ENCODE assay signal across 2 cellular contexts in the genomic region with DNA sequence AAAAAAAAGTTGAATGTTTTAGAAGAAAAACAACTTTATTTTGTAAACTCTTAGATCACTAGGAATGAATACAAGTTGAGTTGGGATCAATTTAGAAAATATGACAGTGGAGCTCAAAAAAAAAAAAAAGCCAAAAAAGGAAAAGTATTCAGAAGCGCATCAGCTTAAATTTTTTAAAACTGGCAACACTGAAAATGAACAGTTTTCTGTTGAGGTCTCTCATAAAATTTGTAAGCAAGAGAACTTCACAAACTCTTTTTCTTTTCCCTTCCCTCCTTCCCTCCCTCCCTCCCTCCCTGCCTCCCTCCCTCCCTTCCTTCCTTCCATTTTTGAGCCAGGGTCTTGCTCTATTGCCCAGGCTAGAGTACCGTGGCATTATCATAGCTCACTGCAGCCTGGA.
TF ChIP-seq lines count a peak whose summit lies in the region.

No MANE protein-coding gene starts in this region.

TF ChIP-seq in HepG2, 621 proteins besides CTCF, POLR2A, EP300 and RAD21:
- TF ChIP-seq, protein P1, sequence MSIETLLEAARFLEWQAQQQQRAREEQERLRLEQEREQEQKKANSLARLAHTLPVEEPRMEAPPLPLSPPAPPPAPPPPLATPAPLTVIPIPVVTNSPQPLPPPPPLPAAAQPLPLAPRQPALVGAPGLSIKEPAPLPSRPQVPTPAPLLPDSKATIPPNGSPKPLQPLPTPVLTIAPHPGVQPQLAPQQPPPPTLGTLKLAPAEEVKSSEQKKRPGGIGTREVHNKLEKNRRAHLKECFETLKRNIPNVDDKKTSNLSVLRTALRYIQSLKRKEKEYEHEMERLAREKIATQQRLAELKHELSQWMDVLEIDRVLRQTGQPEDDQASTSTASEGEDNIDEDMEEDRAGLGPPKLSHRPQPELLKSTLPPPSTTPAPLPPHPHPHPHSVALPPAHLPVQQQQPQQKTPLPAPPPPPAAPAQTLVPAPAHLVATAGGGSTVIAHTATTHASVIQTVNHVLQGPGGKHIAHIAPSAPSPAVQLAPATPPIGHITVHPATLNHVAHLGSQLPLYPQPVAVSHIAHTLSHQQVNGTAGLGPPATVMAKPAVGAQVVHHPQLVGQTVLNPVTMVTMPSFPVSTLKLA (IDR thresholded peaks at IDR 0.05), result no peak
- TF ChIP-seq PCBP1 (IDR thresholded peaks at IDR 0.05; ENCODE audit: borderline replicate concordance, low read depth, low read length), result 0 out of 2 replicates have a peak, but pooled peaks have one; percentile 73
- TF ChIP-seq HNRNPK (IDR thresholded peaks at IDR 0.05; ENCODE audit: low read depth, low read length, poor library complexity, severe bottlenecking), result peak; percentile 97
- no peak for TF ChIP-seq ZNF296 (CRISPR knock-in tag; conservative IDR thresholded peaks at IDR 0.05)
- TF ChIP-seq HOMEZ (CRISPR knock-in tag; IDR thresholded peaks at IDR 0.05; ENCODE audit: low read depth), result no peak

TF ChIP-seq in H1, 55 proteins besides CTCF, POLR2A, EP300 and RAD21 (continued from another document):
- TF ChIP-seq CEBPB (IDR thresholded peaks at IDR 0.05; ENCODE audit: low read depth, low read length), result no peak
- no peak for TF ChIP-seq USF2 (IDR thresholded peaks at IDR 0.05; ENCODE audit: low read length)
- TF ChIP-seq TBP (IDR thresholded peaks at IDR 0.05; ENCODE audit: low read depth, low read length), result no peak
- TF ChIP-seq NRF1 (IDR thresholded peaks at IDR 0.05; ENCODE audit: low read depth, low read length), result no peak
- no peak for TF ChIP-seq YY1 (IDR thresholded peaks at IDR 0.05; ENCODE audit: low read depth, low read length)
- TF ChIP-seq CHD1 (IDR thresholded peaks at IDR 0.05; ENCODE audit: low read depth, low read length), result no peak
- no peak for TF ChIP-seq RFX5 (IDR thresholded peaks at IDR 0.05; ENCODE audit: borderline replicate concordance, low read depth, low read length)
- no peak for TF ChIP-seq HDAC6 (IDR thresholded peaks at IDR 0.05; ENCODE audit: low read depth, low read length)
- TF ChIP-seq CBX5 (IDR thresholded peaks at IDR 0.05; ENCODE audit: low read depth, low read length), result no peak
- no peak for TF ChIP-seq RBBP5 (IDR thresholded peaks at IDR 0.05; ENCODE audit: borderline replicate concordance, low read depth, low read length)
- TF ChIP-seq POU5F1 (IDR thresholded peaks at IDR 0.05; ENCODE audit: low read depth, low read length), result no peak
- TF ChIP-seq MAFK (IDR thresholded peaks at IDR 0.05; ENCODE audit: low read depth, low read length), result no peak
- TF ChIP-seq CTBP2 (IDR thresholded peaks at IDR 0.05; ENCODE audit: borderline replicate concordance, insufficient read depth, insufficient read length, low read length), result no peak
- TF ChIP-seq GABPA (IDR thresholded peaks at IDR 0.05; ENCODE audit: borderline replicate concordance, insufficient read depth, low read length), result no peak
- TF ChIP-seq SUZ12 (IDR thresholded peaks at IDR 0.05; ENCODE audit: low read length), result no peak
